ENCODE assay signal across 8 cellular contexts in the genomic region with DNA sequence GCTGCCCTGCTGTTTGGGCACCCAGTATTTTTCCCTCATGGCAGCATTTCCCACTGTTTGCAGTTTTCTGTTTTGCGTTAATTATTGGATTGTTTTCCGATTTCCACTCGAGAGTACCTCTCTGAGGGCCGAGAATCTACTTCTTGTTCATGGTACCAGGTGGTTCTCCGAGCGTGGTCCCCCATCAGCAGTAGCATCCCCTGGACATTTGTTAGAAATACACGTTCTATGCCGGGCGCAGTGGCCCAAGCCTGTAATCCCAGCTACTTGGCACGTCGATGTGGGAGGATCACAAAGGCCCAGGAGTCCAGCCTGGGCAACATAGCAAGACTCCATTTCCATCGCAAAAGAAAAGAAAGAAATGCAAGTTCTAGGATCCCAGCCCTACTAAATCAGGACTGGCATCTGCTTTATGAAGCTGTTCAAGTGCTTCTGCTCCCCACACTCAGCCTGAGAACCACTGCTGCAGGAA. TPM values are rescaled to one million over a fixed set of nuclear protein-coding genes. Genes with fewer than 3 reads are reported as not detected.
A peak's percentile ranks its signal among the peaks of the same experiment; 100 is the strongest.
DNase-seq lines count a peak whose midpoint lies in the region; ATAC-seq and TF ChIP-seq lines count a peak whose summit lies in the region.

No MANE protein-coding gene starts in this region.

- peak overlapping the region; percentile 97 for H3K4me2 ChIP-seq in OCI-LY7 (ENCODE audit: low read length)

- H3K27me3 ChIP-seq in Caco-2 (replicated peaks; ENCODE audit: control insufficient read depth, insufficient read depth, low read length) (no peaks in the 10 kb centered on the region), neutrophil (no peaks in the 10 kb centered on the region)

- intact Hi-C loops in Caco-2 (cut with micrococcal nuclease; ENCODE audit: unreplicated experiment) = no loop called here
- intact Hi-C loops in OCI-LY7 (cut with micrococcal nuclease; ENCODE audit: unreplicated experiment) = no loop called here

- no peak overlapping the region for H2AFZ ChIP-seq in OCI-LY7 (ENCODE audit: low read length)

- H3K36me3 ChIP-seq in Caco-2 (ENCODE audit: control insufficient read depth, insufficient read depth, low read length) (no peaks in the 10 kb centered on the region; the same call in 1 of the 2 replicates), OCI-LY7 (ENCODE audit: insufficient read depth, low read length) (peaks cover 54% of the 10 kb centered on the region), neutrophil (peaks cover 20% of the 10 kb centered on the region)

- H3K4me1 Mint-ChIP-seq in Caco-2 (ENCODE audit: low read depth, unreplicated experiment) (no peaks in the 10 kb centered on the region), endothelial cell (ENCODE audit: unreplicated experiment) (peaks cover 5% of the 10 kb centered on the region)

- peaks cover 47% of the 10 kb centered on the region for H3K36me3 Mint-ChIP-seq in Caco-2 (ENCODE audit: insufficient read depth, unreplicated experiment)
- H3K36me3 Mint-ChIP-seq in endothelial cell (ENCODE audit: low read depth, unreplicated experiment) = peaks cover 12% of the 10 kb centered on the region

- no peaks in the 10 kb centered on the region for H3K9me2 ChIP-seq in OCI-LY7 (ENCODE audit: insufficient read depth, low read length)

- peaks cover 7% of the 10 kb centered on the region for H4K20me1 ChIP-seq in OCI-LY7 (ENCODE audit: insufficient read depth, low read length)

- BruUV-seq in Caco-2 (replicated peaks; lab: Mats Ljungman, UMichigan) = no TSS peak
- BruUV-seq in OCI-LY7 (replicated peaks; lab: Mats Ljungman, UMichigan) = no TSS peak

- H3K79me2 ChIP-seq in OCI-LY7 (ENCODE audit: insufficient read depth, low read depth, low read length) = peaks cover 33% of the 10 kb centered on the region

- H3K27ac ChIP-seq in OCI-LY7 (ENCODE audit: low read depth, low read length, poor library complexity, severe bottlenecking) (peak overlapping the region; percentile 13), neutrophil (peak overlapping the region; percentile 79)

- CTCF ChIA-PET in Caco-2 (lab: Charles Lee) (no interaction called here), OCI-LY7 (lab: Charles Lee; ENCODE audit: unreplicated experiment) (interaction anchor here (0.6 to 0.7 kb wide), 2 partner anchors 22 to 192 kb away, joined by 3 read pairs; no protein-coding TSS in a partner anchor)

- H3K27me3 Mint-ChIP-seq in Caco-2 (ENCODE audit: insufficient read depth, unreplicated experiment) (no peaks in the 10 kb centered on the region), endothelial cell (ENCODE audit: unreplicated experiment) (peaks cover 4% of the 10 kb centered on the region)

- TF ChIP-seq CTCF in Caco-2 (IDR thresholded peaks at IDR 0.05; ENCODE audit: insufficient read depth in 1 of 2, low read depth in 1 of 2, low read length in 1 of 2, severe bottlenecking in 1 of 2, unreplicated experiment in 1 of 2) (no peak), OCI-LY7 (conservative IDR thresholded peaks at IDR 0.05; ENCODE audit: low read length) (no peak), endothelial cell (IDR thresholded peaks at IDR 0.05; ENCODE audit: unreplicated experiment) (no peak), neutrophil (IDR thresholded peaks at IDR 0.05) (no peak)

- DNase-seq in Caco-2 (no peak), OCI-LY7 (ENCODE audit: low spot score) (no peak), endothelial cell (ENCODE audit: low spot score) (no peak), pons (ENCODE audit: low spot score) (no peak)

- H3K4me3 Mint-ChIP-seq in Caco-2 (ENCODE audit: unreplicated experiment) (peak overlapping the region; percentile 90), endothelial cell (ENCODE audit: unreplicated experiment) (peak overlapping the region; percentile 94)

- POLR2A ChIA-PET in Caco-2 (lab: Charles Lee) (no interaction called here), OCI-LY7 (lab: Charles Lee) (interaction anchor here (1.1 to 1.7 kb wide), 2 partner anchors 10 to 29 kb away, joined by 3 to 9 read pairs; no protein-coding TSS in a partner anchor)

- no peaks in the 10 kb centered on the region for H3K9me3 ChIP-seq in Caco-2
- H3K9me3 ChIP-seq in OCI-LY7 (ENCODE audit: low read length) = no peaks in the 10 kb centered on the region
- H3K9me3 ChIP-seq in neutrophil = no peaks in the 10 kb centered on the region

- H3K27ac Mint-ChIP-seq in Caco-2 (ENCODE audit: unreplicated experiment) = peak overlapping the region; percentile 89
- no peak overlapping the region for H3K27ac Mint-ChIP-seq in endothelial cell (ENCODE audit: unreplicated experiment)

- H3K9me3 Mint-ChIP-seq in Caco-2 (ENCODE audit: unreplicated experiment) = no peaks in the 10 kb centered on the region
- no peaks in the 10 kb centered on the region for H3K9me3 Mint-ChIP-seq in endothelial cell (ENCODE audit: unreplicated experiment)

- no peak for ATAC-seq in HG03457 (IDR thresholded peaks at IDR 0.05; ENCODE audit: unreplicated experiment)
- no peak for ATAC-seq in GM21367 (IDR thresholded peaks at IDR 0.05; ENCODE audit: unreplicated experiment)
- ATAC-seq in HG02870 (IDR thresholded peaks at IDR 0.05; ENCODE audit: unreplicated experiment) = no peak

- H3K4me1 ChIP-seq in Caco-2 = no peaks in the 10 kb centered on the region
- H3K4me1 ChIP-seq in OCI-LY7 (ENCODE audit: insufficient read depth, low read length, poor library complexity, severe bottlenecking) = peaks cover 15% of the 10 kb centered on the region
- peaks cover 12 to 21% of the 10 kb centered on the region in 2 experiments for H3K4me1 ChIP-seq in neutrophil (ENCODE audit: control insufficient read depth in 1 of 2, insufficient read depth in 1 of 2, low read depth in 1 of 2, low read length in 1 of 2)

- peak overlapping the region; percentile 99 for H3K4me3 ChIP-seq in Caco-2 (ENCODE audit: low read depth, low read length)
- H3K4me3 ChIP-seq in OCI-LY7 (ENCODE audit: low read depth, low read length, poor library complexity, severe bottlenecking) = peak overlapping the region; percentile 94
- peak overlapping the region; percentile 82 to 89 for H3K4me3 ChIP-seq in neutrophil (ENCODE audit: low read depth in 1 of 2, low read length in 1 of 2)

RNA-seq across cellular contexts. Expression of a gene that starts 0.7 kb away (rescaled TPM):
- total RNA-seq in Caco-2 (2022) (51.6 and 52.8 TPM in 2 replicates), OCI-LY7 (2022) (46.1 and 55.0 TPM in 2 replicates), endothelial cell (ENCODE audit: unreplicated experiment) (21.0 TPM)
- total RNA-seq in OCI-LY7 (2014; rRNA removed; shearing (Covaris generic)) = 45.2 and 50.3 TPM in 2 replicates

RNA-seq across cellular contexts. Expression of a gene that starts 14.0 kb away (rescaled TPM):
- total RNA-seq in Caco-2 (2022) = 49.9 and 50.0 TPM in 2 replicates
- 12.5 and 15.6 TPM in 2 replicates for total RNA-seq in OCI-LY7 (2014; rRNA removed; shearing (Covaris generic))
- total RNA-seq in OCI-LY7 (2022) = 26.7 and 33.3 TPM in 2 replicates
- total RNA-seq in endothelial cell (ENCODE audit: unreplicated experiment) = 66.5 TPM
